In the genomic region with DNA sequence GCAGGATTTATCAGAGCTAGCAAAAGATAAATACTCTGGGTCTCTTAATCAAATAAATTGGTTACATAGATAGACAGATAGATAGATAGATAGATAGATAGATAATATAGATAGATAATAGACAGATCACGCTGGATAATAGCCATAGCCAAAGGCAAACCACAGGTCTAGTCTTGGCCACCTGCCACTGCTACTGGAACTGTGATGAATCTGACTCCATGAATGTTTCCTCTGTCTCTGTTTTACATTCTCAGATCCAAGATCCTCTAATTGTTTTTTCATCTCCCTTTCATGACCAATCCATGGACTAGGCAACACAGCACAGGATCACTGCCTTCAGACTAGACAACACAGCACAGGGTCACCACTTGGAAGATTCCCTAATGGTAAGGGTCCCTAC, we compare ENCODE assay signal across 31 cellular contexts.
A peak's percentile ranks its signal among the peaks of the same experiment; 100 is the strongest.
DNase-seq lines count a peak whose midpoint lies in the region; ATAC-seq and TF ChIP-seq lines count a peak whose summit lies in the region.
"Had no signal": no experiment of that assay in that cellular context is flagged by ENCODE, and none has a peak within 500 bp of the region (broad histone marks: within the 10 kb centered on the region; RNA-seq: fewer than 3 reads in every experiment).

No MANE protein-coding gene starts in this region.

- H4K20me1 ChIP-seq in neural progenitor cell (ENCODE audit: low read depth) (no peaks in the 10 kb centered on the region), smooth muscle cell (ENCODE audit: low read depth) (no peaks in the 10 kb centered on the region)

- peak overlapping the region in 3 of 5 experiments; percentile 10 to 65 (median 28) for H3K27ac Mint-ChIP-seq in brain
- H3K27ac Mint-ChIP-seq in neural progenitor cell: no peak overlapping the region
- H3K27ac Mint-ChIP-seq: activated naive CD4-positive, alpha-beta T cell treated with anti-CD3 and anti-CD28 coated beads, Interleukin-2, amount 50 U/mL, for 72 hours; CD4-positive, alpha-beta T cell had no signal

- H3K4me1 ChIP-seq in neural progenitor cell: peaks cover 15% of the 10 kb centered on the region
- no peaks in the 10 kb centered on the region for H3K4me1 ChIP-seq in smooth muscle cell (ENCODE audit: low read depth)
- H3K4me1 ChIP-seq: parathyroid adenoma, upper lobe of right lung had no signal

- no peak overlapping the region for H3K27ac ChIP-seq in neural progenitor cell
- H3K27ac ChIP-seq in smooth muscle cell (ENCODE audit: low read depth): no peak overlapping the region
- H3K27ac ChIP-seq: coronary artery, parathyroid adenoma, skin epidermis, upper lobe of right lung had no signal

- H3K9me3 ChIP-seq in neural progenitor cell (ENCODE audit: low read depth) (no peaks in the 10 kb centered on the region), smooth muscle cell (replicated peaks; ENCODE audit: low read depth) (no peaks in the 10 kb centered on the region)
- H3K9me3 ChIP-seq: upper lobe of right lung had no signal

- no peak overlapping the region for H3K9ac ChIP-seq in neural progenitor cell
- no peak overlapping the region for H3K9ac ChIP-seq in smooth muscle cell (ENCODE audit: low read depth)
- H3K9ac ChIP-seq: parathyroid adenoma had no signal

- ATAC-seq in GM18520 (IDR thresholded peaks at IDR 0.05; ENCODE audit: unreplicated experiment): no peak
- ATAC-seq: activated naive CD4-positive, alpha-beta T cell treated with anti-CD3 and anti-CD28 coated beads, Interleukin-2, amount 50 U/mL, for 72 hours; left lobe of liver; Panc1; upper lobe of right lung had no signal

- H3K4me2 ChIP-seq in neural progenitor cell (peak overlapping the region; percentile 42), smooth muscle cell (no peak overlapping the region)

- H2AFZ ChIP-seq in neural progenitor cell (replicated peaks) (peak overlapping the region; percentile 40), smooth muscle cell (ENCODE audit: low read depth) (no peak overlapping the region)
- H2AFZ ChIP-seq: parathyroid adenoma had no signal

- peaks cover 0 to 7% (median 3%) of the 10 kb centered on the region in 5 experiments for H3K9me3 Mint-ChIP-seq in brain
- H3K9me3 Mint-ChIP-seq in neural progenitor cell: no peaks in the 10 kb centered on the region
- H3K9me3 Mint-ChIP-seq: activated naive CD4-positive, alpha-beta T cell treated with anti-CD3 and anti-CD28 coated beads, Interleukin-2, amount 50 U/mL, for 72 hours; CD4-positive, alpha-beta T cell had no signal

- H3K36me3 ChIP-seq in neural progenitor cell: peaks cover 3% of the 10 kb centered on the region
- H3K36me3 ChIP-seq in smooth muscle cell (ENCODE audit: low read depth): no peaks in the 10 kb centered on the region
- H3K36me3 ChIP-seq: upper lobe of right lung had no signal

- H3F3A ChIP-seq in neural progenitor cell (ENCODE audit: low read depth) (no peaks in the 10 kb centered on the region), smooth muscle cell (ENCODE audit: low read depth) (no peaks in the 10 kb centered on the region)

- H3K79me2 ChIP-seq in neural progenitor cell (ENCODE audit: low read depth) (no peaks in the 10 kb centered on the region), smooth muscle cell (ENCODE audit: low read depth) (no peaks in the 10 kb centered on the region)
- H3K79me2 ChIP-seq: parathyroid adenoma had no signal

- H3K36me3 Mint-ChIP-seq in brain (no peaks in the 10 kb centered on the region), neural progenitor cell (no peaks in the 10 kb centered on the region)
- H3K36me3 Mint-ChIP-seq: activated naive CD4-positive, alpha-beta T cell treated with anti-CD3 and anti-CD28 coated beads, Interleukin-2, amount 50 U/mL, for 72 hours had no signal

- TF ChIP-seq CTCF in brain (conservative IDR thresholded peaks at IDR 0.05) (no peak), neural progenitor cell (IDR thresholded peaks at IDR 0.05) (no peak), smooth muscle cell (IDR thresholded peaks at IDR 0.05; ENCODE audit: borderline replicate concordance, insufficient read depth, poor library complexity, severe bottlenecking) (no peak)

- H3K27me3 Mint-ChIP-seq in brain (no peaks in the 10 kb centered on the region), neural progenitor cell (ENCODE audit: insufficient read depth, low read depth) (no peaks in the 10 kb centered on the region)

- 83% methylated on average over 1 of the region's 1 CpG for WGBS in smooth muscle cell (ENCODE audit: low lambda C conversion rate)

- H3K4me3 Mint-ChIP-seq in brain: no peak overlapping the region
- H3K4me3 Mint-ChIP-seq in neural progenitor cell: no peak overlapping the region
- H3K4me3 Mint-ChIP-seq: CD4-positive, alpha-beta T cell had no signal

- no peaks in the 10 kb centered on the region for H3K27me3 ChIP-seq in neural progenitor cell
- no peaks in the 10 kb centered on the region for H3K27me3 ChIP-seq in smooth muscle cell (ENCODE audit: low read depth)
- H3K27me3 ChIP-seq: upper lobe of right lung had no signal

- DNase-seq in NCI-H2196 (lab: John Stamatoyannopoulos, UW; ENCODE audit: unreplicated experiment) (peak; percentile 20), NCI-H2196 treated with DMSO at 0.1 percent for 48 hours (lab: John Stamatoyannopoulos, UW; ENCODE audit: unreplicated experiment) (no peak), NCI-H748 (lab: John Stamatoyannopoulos, UW; ENCODE audit: unreplicated experiment) (peak; percentile 75), neural progenitor cell (ENCODE audit: low spot score) (no peak), smooth muscle cell (lab: John Stamatoyannopoulos, UW; ENCODE audit: unreplicated experiment) (no peak), KG1 (lab: John Stamatoyannopoulos, UW) (no peak)
- DNase-seq: activated CD4-positive, alpha-beta T cell treated with anti-CD3 and anti-CD28 coated beads for 48 hours; activated CD8-positive, alpha-beta memory T cell treated with anti-CD3 and anti-CD28 coated beads for 24 hours; activated effector memory CD4-positive, alpha-beta T cell treated with Interleukin-2 at 50 U/mL for 16 hours; AML-193; amygdala; CD4-positive, alpha-beta T cell; effector memory CD4-positive, alpha-beta T cell; erythroblast; glutamatergic neuron; GOT3; mesenchymal stem cell; NCI-H1417; NCI-H2107; NCI-H524; SIG-M5; stimulated activated naive CD4-positive, alpha-beta T cell; upper lobe of right lung had no signal

- H3K4me3 ChIP-seq in neural progenitor cell (no peak overlapping the region), smooth muscle cell (no peak overlapping the region)
- H3K4me3 ChIP-seq: coronary artery, skin epidermis, upper lobe of right lung had no signal

- H3K4me1 Mint-ChIP-seq in brain (peaks cover 19% of the 10 kb centered on the region), neural progenitor cell (peaks cover 14% of the 10 kb centered on the region)

Comparison
In these comparisons a context has a peak if more than half of its experiments do, and no peak if none do; other contexts are left out.
1. DNase-seq: peak in NCI-H2196 (single experiment) and NCI-H748 (single experiment); none in NCI-H2196 treated with DMSO at 0.1 percent for 48 hours (single experiment), neural progenitor cell (single experiment), smooth muscle cell (single experiment) and KG1 (single experiment).